Comparison of ENCODE assay signal across 24 cellular contexts in genomic region chr7:138893258-138893657, GRCh38.
"Had no signal": no experiment of that assay in that cellular context is flagged by ENCODE, and none has a peak within 500 bp of the region (broad histone marks: within the 10 kb centered on the region; RNA-seq: fewer than 3 reads in every experiment).

No MANE protein-coding gene starts in this region.

- H3K4me1 ChIP-seq: gastrocnemius medialis, prostate gland, right atrium auricular region, stomach, thyroid gland had no signal

- DNase-seq: cortex of kidney; effector memory CD8-positive, alpha-beta T cell; foreskin fibroblast; gastrocnemius medialis; head of caudate nucleus; kidney; mesendoderm; midbrain; naive thymus-derived CD8-positive, alpha-beta T cell; stimulated activated CD4-positive, alpha-beta T cell treated with anti-CD3 and anti-CD28 coated beads, Interleukin-2, amount 100 ng/mL, for 24 hours; stimulated activated CD4-positive, alpha-beta T cell treated with anti-CD3 and anti-CD28 coated beads, Interleukin-4, amount 100 ng/mL, for 24 hours; stimulated activated naive CD4-positive, alpha-beta T cell treated with Interleukin-2 at 50 U/mL for 16 hours; stomach; thyroid gland; trophoblast cell had no signal

- H3K36me3 Mint-ChIP-seq: naive thymus-derived CD8-positive, alpha-beta T cell; stimulated activated effector memory CD8-positive, alpha-beta T cell treated with anti-CD3 and anti-CD28 coated beads, Interleukin-12 subunit alpha, Interleukin-12 subunit beta, amount 100 ng/mL, for 72 hours had no signal

- ATAC-seq: effector memory CD8-positive, alpha-beta T cell; gastrocnemius medialis; left lobe of liver; naive thymus-derived CD8-positive, alpha-beta T cell; sciatic nerve; stimulated activated effector memory CD8-positive, alpha-beta T cell treated with anti-CD3 and anti-CD28 coated beads, Interleukin-12 subunit alpha, Interleukin-12 subunit beta, amount 100 ng/mL, for 72 hours had no signal

- H3K4me3 ChIP-seq: gastrocnemius medialis, prostate gland, right atrium auricular region, stomach, thyroid gland had no signal

- H3K9me3 ChIP-seq: gastrocnemius medialis, neutrophil, prostate gland, right atrium auricular region, stomach, thyroid gland had no signal

- H3K27ac ChIP-seq: epithelial cell of prostate, gastrocnemius medialis, neutrophil, parathyroid adenoma, prostate gland, right atrium auricular region, thyroid gland had no signal

- H3K27ac Mint-ChIP-seq: effector memory CD8-positive, alpha-beta T cell; stimulated activated effector memory CD8-positive, alpha-beta T cell treated with anti-CD3 and anti-CD28 coated beads, Interleukin-12 subunit alpha, Interleukin-12 subunit beta, amount 100 ng/mL, for 72 hours had no signal

- H3K27me3 ChIP-seq: gastrocnemius medialis, neutrophil, right atrium auricular region, stomach, thyroid gland had no signal

- H3K4me3 Mint-ChIP-seq: effector memory CD8-positive, alpha-beta T cell; naive thymus-derived CD8-positive, alpha-beta T cell; neural crest cell; stimulated activated effector memory CD8-positive, alpha-beta T cell treated with anti-CD3 and anti-CD28 coated beads, Interleukin-12 subunit alpha, Interleukin-12 subunit beta, amount 100 ng/mL, for 72 hours had no signal

- H3K9me3 Mint-ChIP-seq: effector memory CD8-positive, alpha-beta T cell; naive thymus-derived CD8-positive, alpha-beta T cell; neural crest cell; stimulated activated effector memory CD8-positive, alpha-beta T cell treated with anti-CD3 and anti-CD28 coated beads, Interleukin-12 subunit alpha, Interleukin-12 subunit beta, amount 100 ng/mL, for 72 hours had no signal

- H3K36me3 ChIP-seq: gastrocnemius medialis, neutrophil, prostate gland, right atrium auricular region, thyroid gland had no signal
